In genomic region chr9:134040176-134040565, GRCh38 we compare ENCODE assay signal across 23 cellular contexts.
"Had no signal": no experiment of that assay in that cellular context is flagged by ENCODE, and none has a peak within 500 bp of the region (broad histone marks: within the 10 kb centered on the region; RNA-seq: fewer than 3 reads in every experiment).

No MANE protein-coding gene starts in this region.

- DNase-seq: activated CD4-positive, alpha-beta T cell treated with anti-CD3 and anti-CD28 coated beads for 36 hours; activated CD4-positive, alpha-beta T cell treated with anti-CD3 and anti-CD28 coated beads, Interleukin-2, amount 50 U/mL, for 4 hours; activated CD4-positive, CD25-positive, alpha-beta regulatory T cell; activated CD8-positive, alpha-beta memory T cell treated with anti-CD3 and anti-CD28 coated beads, Interleukin-2, amount 50 U/mL, for 48 hours; activated gamma-delta T cell; activated T-cell treated with anti-CD3 and anti-CD28 coated beads, Interleukin-2, amount 50 U/mL, for 24 hours; body of pancreas; cerebellar nuclear complex; foreskin fibroblast; heart right ventricle; naive thymus-derived CD4-positive, alpha-beta T cell; occipital lobe; stimulated activated CD4-positive, alpha-beta T cell treated with anti-CD3 and anti-CD28 coated beads, Interleukin-4, amount 100 ng/mL, for 24 hours; stimulated activated naive CD8-positive, alpha-beta T cell treated with anti-CD3 and anti-CD28 coated beads, Interleukin-15, amount 100 ng/mL, for 72 hours; T-helper 1 cell had no signal

- H3K9me3 Mint-ChIP-seq: activated naive CD4-positive, alpha-beta T cell treated with anti-CD3 and anti-CD28 coated beads, Interleukin-2, amount 50 U/mL, for 24 hours; stimulated activated effector memory CD8-positive, alpha-beta T cell treated with anti-CD3 and anti-CD28 coated beads, Interleukin-12 subunit alpha, Interleukin-12 subunit beta, amount 100 ng/mL, for 72 hours had no signal

- ATAC-seq: activated CD4-positive, alpha-beta T cell treated with anti-CD3 and anti-CD28 coated beads for 36 hours; naive thymus-derived CD4-positive, alpha-beta T cell; stimulated activated naive CD8-positive, alpha-beta T cell treated with anti-CD3 and anti-CD28 coated beads, Interleukin-15, amount 100 ng/mL, for 72 hours had no signal

- H3K27ac Mint-ChIP-seq: activated CD4-positive, alpha-beta T cell treated with anti-CD3 and anti-CD28 coated beads for 36 hours; activated naive CD4-positive, alpha-beta T cell treated with anti-CD3 and anti-CD28 coated beads, Interleukin-2, amount 50 U/mL, for 24 hours; activated T-cell treated with anti-CD3 and anti-CD28 coated beads, Interleukin-2, amount 50 U/mL, for 24 hours; mesothelial cell of epicardium; neural progenitor cell had no signal

- H3K27me3 Mint-ChIP-seq: activated CD4-positive, alpha-beta T cell treated with anti-CD3 and anti-CD28 coated beads for 36 hours; activated naive CD4-positive, alpha-beta T cell treated with anti-CD3 and anti-CD28 coated beads, Interleukin-2, amount 50 U/mL, for 24 hours; activated T-cell treated with anti-CD3 and anti-CD28 coated beads, Interleukin-2, amount 50 U/mL, for 24 hours; naive thymus-derived CD4-positive, alpha-beta T cell; stimulated activated naive CD8-positive, alpha-beta T cell treated with anti-CD3 and anti-CD28 coated beads, Interleukin-15, amount 100 ng/mL, for 72 hours had no signal

- H3K4me1 Mint-ChIP-seq: activated CD4-positive, alpha-beta T cell treated with anti-CD3 and anti-CD28 coated beads for 36 hours; activated naive CD4-positive, alpha-beta T cell treated with anti-CD3 and anti-CD28 coated beads, Interleukin-2, amount 50 U/mL, for 24 hours; neural progenitor cell; stimulated activated effector memory CD8-positive, alpha-beta T cell treated with anti-CD3 and anti-CD28 coated beads, Interleukin-12 subunit alpha, Interleukin-12 subunit beta, amount 100 ng/mL, for 72 hours; stimulated activated naive CD8-positive, alpha-beta T cell treated with anti-CD3 and anti-CD28 coated beads, Interleukin-15, amount 100 ng/mL, for 72 hours had no signal

- H3K4me1 ChIP-seq: body of pancreas, neural progenitor cell, vagina had no signal

- H3K4me3 ChIP-seq: body of pancreas, coronary artery, heart right ventricle, neural progenitor cell, skin epidermis, upper lobe of left lung, vagina had no signal

- H3K4me3 Mint-ChIP-seq: activated CD4-positive, alpha-beta T cell treated with anti-CD3 and anti-CD28 coated beads for 36 hours; activated naive CD4-positive, alpha-beta T cell treated with anti-CD3 and anti-CD28 coated beads, Interleukin-2, amount 50 U/mL, for 24 hours; activated T-cell treated with anti-CD3 and anti-CD28 coated beads, Interleukin-2, amount 50 U/mL, for 24 hours; mesothelial cell of epicardium; naive thymus-derived CD4-positive, alpha-beta T cell; neural progenitor cell; stimulated activated effector memory CD8-positive, alpha-beta T cell treated with anti-CD3 and anti-CD28 coated beads, Interleukin-12 subunit alpha, Interleukin-12 subunit beta, amount 100 ng/mL, for 72 hours; stimulated activated naive CD8-positive, alpha-beta T cell treated with anti-CD3 and anti-CD28 coated beads, Interleukin-15, amount 100 ng/mL, for 72 hours had no signal

- H3K9me3 ChIP-seq: body of pancreas, upper lobe of left lung had no signal
